ENCODE assay signal across 1 cellular context in the genomic region with DNA sequence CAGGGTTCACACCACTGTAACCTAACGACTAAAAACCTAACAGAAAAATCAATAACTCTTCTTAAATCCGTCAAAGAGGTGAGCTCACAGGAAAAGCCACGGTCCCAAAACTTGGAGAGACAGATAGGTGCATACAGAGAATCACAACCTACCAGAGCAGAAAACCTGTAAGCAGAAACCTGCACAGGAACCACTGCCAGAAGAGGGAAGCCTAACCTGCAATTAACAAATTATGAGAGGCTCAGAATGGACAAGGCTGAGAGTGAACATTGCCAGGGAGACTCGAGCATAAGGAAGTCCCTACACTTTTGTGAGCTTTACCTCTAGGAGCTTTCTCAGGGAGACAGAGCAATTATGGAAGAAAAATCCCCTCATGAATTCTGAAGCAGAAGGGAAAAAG.
TF ChIP-seq lines count a peak whose summit lies in the region.

No MANE protein-coding gene starts in this region.

TF ChIP-seq in GM12878, 131 proteins besides CTCF, POLR2A, EP300 and RAD21:
- TF ChIP-seq, protein P1, sequence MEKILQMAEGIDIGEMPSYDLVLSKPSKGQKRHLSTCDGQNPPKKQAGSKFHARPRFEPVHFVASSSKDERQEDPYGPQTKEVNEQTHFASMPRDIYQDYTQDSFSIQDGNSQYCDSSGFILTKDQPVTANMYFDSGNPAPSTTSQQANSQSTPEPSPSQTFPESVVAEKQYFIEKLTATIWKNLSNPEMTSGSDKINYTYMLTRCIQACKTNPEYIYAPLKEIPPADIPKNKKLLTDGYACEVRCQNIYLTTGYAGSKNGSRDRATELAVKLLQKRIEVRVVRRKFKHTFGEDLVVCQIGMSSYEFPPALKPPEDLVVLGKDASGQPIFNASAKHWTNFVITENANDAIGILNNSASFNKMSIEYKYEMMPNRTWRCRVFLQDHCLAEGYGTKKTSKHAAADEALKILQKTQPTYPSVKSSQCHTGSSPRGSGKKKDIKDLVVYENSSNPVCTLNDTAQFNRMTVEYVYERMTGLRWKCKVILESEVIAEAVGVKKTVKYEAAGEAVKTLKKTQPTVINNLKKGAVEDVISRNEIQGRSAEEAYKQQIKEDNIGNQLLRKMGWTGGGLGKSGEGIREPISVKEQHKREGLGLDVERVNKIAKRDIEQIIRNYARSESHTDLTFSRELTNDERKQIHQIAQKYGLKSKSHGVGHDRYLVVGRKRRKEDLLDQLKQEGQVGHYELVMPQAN (conservative IDR thresholded peaks at IDR 0.05) = no peak
- TF ChIP-seq, protein P2, sequence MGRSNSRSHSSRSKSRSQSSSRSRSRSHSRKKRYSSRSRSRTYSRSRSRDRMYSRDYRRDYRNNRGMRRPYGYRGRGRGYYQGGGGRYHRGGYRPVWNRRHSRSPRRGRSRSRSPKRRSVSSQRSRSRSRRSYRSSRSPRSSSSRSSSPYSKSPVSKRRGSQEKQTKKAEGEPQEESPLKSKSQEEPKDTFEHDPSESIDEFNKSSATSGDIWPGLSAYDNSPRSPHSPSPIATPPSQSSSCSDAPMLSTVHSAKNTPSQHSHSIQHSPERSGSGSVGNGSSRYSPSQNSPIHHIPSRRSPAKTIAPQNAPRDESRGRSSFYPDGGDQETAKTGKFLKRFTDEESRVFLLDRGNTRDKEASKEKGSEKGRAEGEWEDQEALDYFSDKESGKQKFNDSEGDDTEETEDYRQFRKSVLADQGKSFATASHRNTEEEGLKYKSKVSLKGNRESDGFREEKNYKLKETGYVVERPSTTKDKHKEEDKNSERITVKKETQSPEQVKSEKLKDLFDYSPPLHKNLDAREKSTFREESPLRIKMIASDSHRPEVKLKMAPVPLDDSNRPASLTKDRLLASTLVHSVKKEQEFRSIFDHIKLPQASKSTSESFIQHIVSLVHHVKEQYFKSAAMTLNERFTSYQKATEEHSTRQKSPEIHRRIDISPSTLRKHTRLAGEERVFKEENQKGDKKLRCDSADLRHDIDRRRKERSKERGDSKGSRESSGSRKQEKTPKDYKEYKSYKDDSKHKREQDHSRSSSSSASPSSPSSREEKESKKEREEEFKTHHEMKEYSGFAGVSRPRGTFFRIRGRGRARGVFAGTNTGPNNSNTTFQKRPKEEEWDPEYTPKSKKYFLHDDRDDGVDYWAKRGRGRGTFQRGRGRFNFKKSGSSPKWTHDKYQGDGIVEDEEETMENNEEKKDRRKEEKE (IDR thresholded peaks at IDR 0.05) = no peak
- TF ChIP-seq, protein P3, sequence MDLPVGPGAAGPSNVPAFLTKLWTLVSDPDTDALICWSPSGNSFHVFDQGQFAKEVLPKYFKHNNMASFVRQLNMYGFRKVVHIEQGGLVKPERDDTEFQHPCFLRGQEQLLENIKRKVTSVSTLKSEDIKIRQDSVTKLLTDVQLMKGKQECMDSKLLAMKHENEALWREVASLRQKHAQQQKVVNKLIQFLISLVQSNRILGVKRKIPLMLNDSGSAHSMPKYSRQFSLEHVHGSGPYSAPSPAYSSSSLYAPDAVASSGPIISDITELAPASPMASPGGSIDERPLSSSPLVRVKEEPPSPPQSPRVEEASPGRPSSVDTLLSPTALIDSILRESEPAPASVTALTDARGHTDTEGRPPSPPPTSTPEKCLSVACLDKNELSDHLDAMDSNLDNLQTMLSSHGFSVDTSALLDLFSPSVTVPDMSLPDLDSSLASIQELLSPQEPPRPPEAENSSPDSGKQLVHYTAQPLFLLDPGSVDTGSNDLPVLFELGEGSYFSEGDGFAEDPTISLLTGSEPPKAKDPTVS (IDR thresholded peaks at IDR 0.05; ENCODE audit: low read depth, low read length) = no peak
- TF ChIP-seq, protein P4, sequence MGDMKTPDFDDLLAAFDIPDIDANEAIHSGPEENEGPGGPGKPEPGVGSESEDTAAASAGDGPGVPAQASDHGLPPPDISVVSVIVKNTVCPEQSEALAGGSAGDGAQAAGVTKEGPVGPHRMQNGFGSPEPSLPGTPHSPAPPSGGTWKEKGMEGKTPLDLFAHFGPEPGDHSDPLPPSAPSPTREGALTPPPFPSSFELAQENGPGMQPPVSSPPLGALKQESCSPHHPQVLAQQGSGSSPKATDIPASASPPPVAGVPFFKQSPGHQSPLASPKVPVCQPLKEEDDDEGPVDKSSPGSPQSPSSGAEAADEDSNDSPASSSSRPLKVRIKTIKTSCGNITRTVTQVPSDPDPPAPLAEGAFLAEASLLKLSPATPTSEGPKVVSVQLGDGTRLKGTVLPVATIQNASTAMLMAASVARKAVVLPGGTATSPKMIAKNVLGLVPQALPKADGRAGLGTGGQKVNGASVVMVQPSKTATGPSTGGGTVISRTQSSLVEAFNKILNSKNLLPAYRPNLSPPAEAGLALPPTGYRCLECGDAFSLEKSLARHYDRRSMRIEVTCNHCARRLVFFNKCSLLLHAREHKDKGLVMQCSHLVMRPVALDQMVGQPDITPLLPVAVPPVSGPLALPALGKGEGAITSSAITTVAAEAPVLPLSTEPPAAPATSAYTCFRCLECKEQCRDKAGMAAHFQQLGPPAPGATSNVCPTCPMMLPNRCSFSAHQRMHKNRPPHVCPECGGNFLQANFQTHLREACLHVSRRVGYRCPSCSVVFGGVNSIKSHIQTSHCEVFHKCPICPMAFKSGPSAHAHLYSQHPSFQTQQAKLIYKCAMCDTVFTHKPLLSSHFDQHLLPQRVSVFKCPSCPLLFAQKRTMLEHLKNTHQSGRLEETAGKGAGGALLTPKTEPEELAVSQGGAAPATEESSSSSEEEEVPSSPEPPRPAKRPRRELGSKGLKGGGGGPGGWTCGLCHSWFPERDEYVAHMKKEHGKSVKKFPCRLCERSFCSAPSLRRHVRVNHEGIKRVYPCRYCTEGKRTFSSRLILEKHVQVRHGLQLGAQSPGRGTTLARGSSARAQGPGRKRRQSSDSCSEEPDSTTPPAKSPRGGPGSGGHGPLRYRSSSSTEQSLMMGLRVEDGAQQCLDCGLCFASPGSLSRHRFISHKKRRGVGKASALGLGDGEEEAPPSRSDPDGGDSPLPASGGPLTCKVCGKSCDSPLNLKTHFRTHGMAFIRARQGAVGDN (IDR thresholded peaks at IDR 0.05) = no peak
- no peak for TF ChIP-seq NR2F1 (conservative IDR thresholded peaks at IDR 0.05)
- TF ChIP-seq POLR2AphosphoS2 (IDR thresholded peaks at IDR 0.05; ENCODE audit: low read depth, low read length) = no peak
- no peak for TF ChIP-seq SUZ12 (IDR thresholded peaks at IDR 0.05; ENCODE audit: unreplicated experiment)
- no peak for TF ChIP-seq TCF12 (IDR thresholded peaks at IDR 0.05; ENCODE audit: low read depth, low read length)
- no peak for TF ChIP-seq NR2C1 (IDR thresholded peaks at IDR 0.05)
- no peak for TF ChIP-seq IKZF2 (IDR thresholded peaks at IDR 0.05)
- no peak for TF ChIP-seq ZNF274 (IDR thresholded peaks at IDR 0.05; ENCODE audit: insufficient read depth, insufficient read length)
- TF ChIP-seq POU2F2 (IDR thresholded peaks at IDR 0.05; ENCODE audit: borderline replicate concordance, low read depth, low read length) = no peak
- TF ChIP-seq RBBP5 (conservative IDR thresholded peaks at IDR 0.05) = no peak
- TF ChIP-seq LARP7 (IDR thresholded peaks at IDR 0.05) = no peak
